In genomic region chr1:236457775-236458174, GRCh38 we compare ENCODE assay signal across 14 cellular contexts.
A peak's percentile ranks its signal among the peaks of the same experiment; 100 is the strongest.
DNase-seq lines count a peak whose midpoint lies in the region; ATAC-seq and TF ChIP-seq lines count a peak whose summit lies in the region.
"Had no signal": no experiment of that assay in that cellular context is flagged by ENCODE, and none has a peak within 500 bp of the region (broad histone marks: within the 10 kb centered on the region; RNA-seq: fewer than 3 reads in every experiment).

No MANE protein-coding gene starts in this region.

- ATAC-seq in GM18505 (IDR thresholded peaks at IDR 0.05; ENCODE audit: unreplicated experiment) (peak; percentile 64), GM21529 (IDR thresholded peaks at IDR 0.05; ENCODE audit: unreplicated experiment) (peak; percentile 81), HG03159 (IDR thresholded peaks at IDR 0.05; ENCODE audit: unreplicated experiment) (peak; percentile 62), GM21737 (IDR thresholded peaks at IDR 0.05; ENCODE audit: unreplicated experiment) (no peak)
- ATAC-seq: natural killer cell, right cardiac atrium had no signal

- no peaks in the 10 kb centered on the region for H3K36me3 ChIP-seq in GM06990 (ENCODE audit: control insufficient read depth, insufficient read depth, low read length)
- H3K36me3 ChIP-seq: left ventricle myocardium inferior had no signal

- no peak for TF ChIP-seq CTCF in GM06990 (IDR thresholded peaks at IDR 0.05; ENCODE audit: insufficient read depth, low read length, poor library complexity, severe bottlenecking)

- H3K27me3 ChIP-seq in GM06990 (replicated peaks; ENCODE audit: control insufficient read depth, insufficient read depth, low read length) = no peaks in the 10 kb centered on the region

- H3K4me3 ChIP-seq in GM06990 (replicated peaks; ENCODE audit: low read depth, low read length) = no peak overlapping the region
- H3K4me3 ChIP-seq: left ventricle myocardium inferior had no signal

- DNase-seq in GM06990 (ENCODE audit: extremely low read depth, insufficient read length) = peak; percentile 48
- no peak for DNase-seq in COLO668 (lab: John Stamatoyannopoulos, UW; ENCODE audit: unreplicated experiment)
- DNase-seq in SKM-1 (lab: John Stamatoyannopoulos, UW; ENCODE audit: unreplicated experiment) = no peak
- DNase-seq in DMS79 treated with DMSO at 0.1 percent for 48 hours (lab: John Stamatoyannopoulos, UW) = no peak
- DNase-seq: hypothalamus, left ventricle myocardium inferior, MV-4-11, natural killer cell, NCI-H226, right cardiac atrium had no signal

- TF ChIP-seq POLR2A in GM18505 (IDR thresholded peaks at IDR 0.05; ENCODE audit: borderline replicate concordance, extremely low read depth, insufficient read depth, insufficient read length) = no peak
